2 cellular contexts compared by ENCODE assay signal in genomic region chr20:41286240-41286851, GRCh38.
TF ChIP-seq lines count a peak whose summit lies in the region.

No MANE protein-coding gene starts in this region.

TF ChIP-seq in HEK293, 187 proteins besides CTCF, POLR2A, EP300 and RAD21:
- TF ChIP-seq PRDM2 (tag by site-specific recombination; IDR thresholded peaks at IDR 0.05; ENCODE audit: borderline replicate concordance) (no peak), ZNF37A (tag by site-specific recombination; IDR thresholded peaks at IDR 0.05) (no peak), ZNF19 (tag by site-specific recombination; IDR thresholded peaks at IDR 0.05; ENCODE audit: low read depth) (no peak), ZNF394 (tag by site-specific recombination; IDR thresholded peaks at IDR 0.05; ENCODE audit: borderline replicate concordance) (no peak), TRIM28 (IDR thresholded peaks at IDR 0.05; ENCODE audit: borderline replicate concordance, low read length) (peak; percentile 35; the same call in 1 of the 2 replicates), KLF16 (tag by site-specific recombination; IDR thresholded peaks at IDR 0.05) (no peak), SETDB1 (IDR thresholded peaks at IDR 0.05; ENCODE audit: insufficient read length, low read length) (peak; percentile 81), ZNF792 (tag by site-specific recombination; IDR thresholded peaks at IDR 0.05) (no peak)

TF ChIP-seq in GM12878, 131 proteins besides CTCF, POLR2A, EP300 and RAD21:
- no peak for TF ChIP-seq BCL11A (IDR thresholded peaks at IDR 0.05; ENCODE audit: low read depth, low read length)
- TF ChIP-seq CBX5 (IDR thresholded peaks at IDR 0.05; ENCODE audit: low read depth), result peak; percentile 73; the same call in 1 of the 2 replicates
